In the genomic region with DNA sequence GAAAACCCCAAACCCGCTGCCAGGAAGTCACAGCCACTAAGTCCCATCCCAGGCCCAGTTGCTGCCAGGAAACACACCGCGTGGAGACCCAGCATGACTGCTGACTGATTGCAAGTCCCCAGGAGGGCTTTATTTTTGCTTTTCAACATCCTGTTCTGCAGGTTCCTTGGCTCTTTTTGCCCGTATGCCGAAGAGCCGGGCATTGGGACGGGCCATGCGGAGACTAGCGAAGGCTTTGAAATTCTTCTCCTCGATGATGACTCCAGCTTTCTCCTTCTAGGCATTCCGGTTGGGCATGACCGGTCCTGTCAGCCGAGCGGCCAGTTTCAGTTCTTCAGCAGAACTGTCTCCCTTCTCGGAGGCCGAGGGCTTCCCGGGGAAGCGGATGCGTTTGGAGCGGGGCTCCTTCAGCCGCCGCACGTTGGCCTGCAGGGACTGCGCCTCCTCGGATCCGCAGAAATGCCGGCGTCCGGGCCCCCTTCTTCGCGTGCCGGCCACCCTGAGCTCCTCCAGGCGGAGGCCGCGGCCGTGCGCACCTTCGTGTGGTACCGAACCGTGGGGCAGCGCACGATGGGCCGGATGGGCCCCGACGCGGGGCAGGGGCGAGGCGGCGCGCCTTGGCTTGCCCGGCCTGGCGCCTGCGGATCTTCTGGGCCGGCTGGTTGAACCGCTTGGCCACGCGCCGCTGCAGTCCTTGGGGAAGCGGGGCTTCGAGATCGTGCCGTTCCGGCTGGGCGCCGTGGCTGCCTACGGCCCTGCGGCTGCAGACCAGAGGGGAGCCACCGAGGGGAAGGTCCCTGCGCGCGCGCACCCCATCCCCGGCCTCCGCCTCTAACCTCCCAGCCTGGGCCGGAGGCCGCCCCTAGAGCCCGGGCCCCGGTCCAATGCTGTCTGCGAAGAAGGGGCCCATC, we compare ENCODE assay signal across 8 cellular contexts. TPM values are rescaled to one million over a fixed set of nuclear protein-coding genes. Genes with fewer than 3 reads are reported as not detected.
DNase-seq lines count a peak whose midpoint lies in the region; ATAC-seq and TF ChIP-seq lines count a peak whose summit lies in the region.

No MANE protein-coding gene starts in this region.

- H3K36me3 Mint-ChIP-seq in endodermal cell (ENCODE audit: low read depth): peaks cover 12% of the 10 kb centered on the region
- H3K36me3 Mint-ChIP-seq in mesothelial cell of epicardium: peaks cover 14% of the 10 kb centered on the region

- CTCF ChIA-PET in A673 (lab: Charles Lee) (interaction anchor here (0.6 kb wide), 1 partner anchor 136 kb away, joined by 4 read pairs; no protein-coding TSS in a partner anchor), HEK293 (lab: Yijun Ruan, JAX) (no interaction called here)

- in situ Hi-C loops in G401 (cut with HindIII; ENCODE audit: low sequenced_read_pairs): no loop called here

- H3K4me1 Mint-ChIP-seq in endodermal cell: peaks cover 2% of the 10 kb centered on the region
- H3K4me1 Mint-ChIP-seq in mesothelial cell of epicardium: peaks cover 1% of the 10 kb centered on the region

- H3K9me3 Mint-ChIP-seq in endodermal cell (no peaks in the 10 kb centered on the region), mesothelial cell of epicardium (peaks cover 3% of the 10 kb centered on the region)

- WGBS in endodermal cell (ENCODE audit: insufficient coverage in 1 of 2, insufficient read length in 1 of 2), 2 experiments: 79 to 87% methylated on average over 50 to 79 of the region's 79 CpGs

- H3K36me3 ChIP-seq in A673 (ENCODE audit: insufficient read depth, low read length, poor library complexity, severe bottlenecking) (no peaks in the 10 kb centered on the region), HEK293 (ENCODE audit: control insufficient read depth in 2 of 2, insufficient read depth in 1 of 2, low read length in 2 of 2) (peaks cover 0 to 6% of the 10 kb centered on the region in 2 experiments; a peak in 1 of 3 replicates), endodermal cell (ENCODE audit: control insufficient read depth, insufficient read depth, low read length) (no peaks in the 10 kb centered on the region)

- POLR2A ChIA-PET in A673 (lab: Charles Lee; ENCODE audit: low non-redundant PET) (no interaction called here), HEK293 (lab: Yijun Ruan, JAX) (no interaction called here)

- no peaks in the 10 kb centered on the region for H3K27me3 ChIP-seq in A673 (replicated peaks; ENCODE audit: insufficient read depth, low read depth, low read length, poor library complexity)
- H3K27me3 ChIP-seq in endodermal cell (ENCODE audit: control insufficient read depth, insufficient read depth, low read length, poor library complexity, severe bottlenecking): no peaks in the 10 kb centered on the region

- H3K4me3 ChIP-seq in A673 (ENCODE audit: low read depth, low read length, poor library complexity, severe bottlenecking) (peak overlapping the region; percentile 25), HEK293 (ENCODE audit: low read depth, low read length) (no peak overlapping the region), endodermal cell (ENCODE audit: low read length) (no peak overlapping the region)

- H3K4me3 Mint-ChIP-seq in endodermal cell (peak overlapping the region; percentile 51), mesothelial cell of epicardium (peak overlapping the region; percentile 54)

- H3K27me3 Mint-ChIP-seq in endodermal cell (ENCODE audit: insufficient read depth): peaks cover 24% of the 10 kb centered on the region
- H3K27me3 Mint-ChIP-seq in mesothelial cell of epicardium (ENCODE audit: low read depth): no peaks in the 10 kb centered on the region

- no TSS peak for BruUV-seq in A673 (replicated peaks; lab: Mats Ljungman, UMichigan)

- intact Hi-C loops in A673 (cut with micrococcal nuclease; ENCODE audit: unreplicated experiment): no loop called here

- H3K9me3 ChIP-seq in A673 (ENCODE audit: low read depth, low read length, poor library complexity, severe bottlenecking): no peaks in the 10 kb centered on the region
- no peaks in the 10 kb centered on the region for H3K9me3 ChIP-seq in HEK293 (ENCODE audit: control insufficient read depth, insufficient read depth, low read depth, low read length)
- H3K9me3 ChIP-seq in endodermal cell (ENCODE audit: control insufficient read depth, low read length): no peaks in the 10 kb centered on the region

- DNase-seq in A673 (ENCODE audit: low spot score): peak; percentile 70
- DNase-seq in endodermal cell: peak; percentile 86
- DNase-seq in mesothelial cell of epicardium (ENCODE audit: low spot score in 2 of 2, unreplicated experiment in 2 of 2): peak in 1 of 2 experiments; percentile 40
- DNase-seq in G401 (ENCODE audit: low spot score): no peak
- DNase-seq in stimulated activated naive CD4-positive, alpha-beta T cell (lab: John Stamatoyannopoulos, UW): no peak

- H3K9ac ChIP-seq in endodermal cell (ENCODE audit: extremely low read depth, low read length, poor library complexity, severe bottlenecking): no peak overlapping the region

- ATAC-seq in GM18867 (IDR thresholded peaks at IDR 0.05; ENCODE audit: unreplicated experiment): no peak
- no peak for ATAC-seq in HG03521 (IDR thresholded peaks at IDR 0.05; ENCODE audit: unreplicated experiment)

- H3K27ac ChIP-seq in A673 (ENCODE audit: low read depth, low read length, poor library complexity, severe bottlenecking) (no peak overlapping the region), HEK293 (ENCODE audit: extremely low read depth, low read depth, low read length) (no peak overlapping the region), endodermal cell (ENCODE audit: low read depth, low read length) (no peak overlapping the region)

- H3K4me1 ChIP-seq in A673 (ENCODE audit: insufficient read depth, low read length, poor library complexity, severe bottlenecking) (no peaks in the 10 kb centered on the region), HEK293 (ENCODE audit: control insufficient read depth, insufficient read depth, low read length) (no peaks in the 10 kb centered on the region), endodermal cell (ENCODE audit: control insufficient read depth, insufficient read depth, low read length) (no peaks in the 10 kb centered on the region)

- no peak for TF ChIP-seq CTCF in A673 (conservative IDR thresholded peaks at IDR 0.05; ENCODE audit: low read depth, low read length)
- TF ChIP-seq CTCF in HEK293 (tag by site-specific recombination; IDR thresholded peaks at IDR 0.05): no peak
- no peak for TF ChIP-seq CTCF in endodermal cell (conservative IDR thresholded peaks at IDR 0.05)
- no peak for TF ChIP-seq CTCF in mesothelial cell of epicardium (IDR thresholded peaks at IDR 0.05; ENCODE audit: unreplicated experiment)

- H3K27ac Mint-ChIP-seq in endodermal cell (no peak overlapping the region), mesothelial cell of epicardium (peak overlapping the region; percentile 39)

TF ChIP-seq in HEK293, 187 proteins besides CTCF, POLR2A, EP300 and RAD21:
- TF ChIP-seq, protein P1, sequence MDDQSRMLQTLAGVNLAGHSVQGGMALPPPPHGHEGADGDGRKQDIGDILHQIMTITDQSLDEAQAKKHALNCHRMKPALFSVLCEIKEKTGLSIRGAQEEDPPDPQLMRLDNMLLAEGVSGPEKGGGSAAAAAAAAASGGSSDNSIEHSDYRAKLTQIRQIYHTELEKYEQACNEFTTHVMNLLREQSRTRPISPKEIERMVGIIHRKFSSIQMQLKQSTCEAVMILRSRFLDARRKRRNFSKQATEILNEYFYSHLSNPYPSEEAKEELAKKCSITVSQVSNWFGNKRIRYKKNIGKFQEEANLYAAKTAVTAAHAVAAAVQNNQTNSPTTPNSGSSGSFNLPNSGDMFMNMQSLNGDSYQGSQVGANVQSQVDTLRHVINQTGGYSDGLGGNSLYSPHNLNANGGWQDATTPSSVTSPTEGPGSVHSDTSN (CRISPR knock-in tag; IDR thresholded peaks at IDR 0.05): 0 out of 2 replicates have a peak, but pooled peaks have one; percentile 36
- TF ChIP-seq ZNF23 (tag by site-specific recombination; IDR thresholded peaks at IDR 0.05; ENCODE audit: borderline replicate concordance) (no peak), ZNF660 (tag by site-specific recombination; IDR thresholded peaks at IDR 0.05) (no peak)
TF ChIP-seq in HEK293: peak in this region for 1.

RNA-seq across cellular contexts. Expression of gene ZSCAN5C, which starts 15.2 kb away (rescaled TPM):
- not detected in 2 replicates for total RNA-seq in A673 (2021)
- not detected for total RNA-seq in endodermal cell
- not detected for polyA plus RNA-seq in endodermal cell (2013, experiment 1 of 2)
- not detected for polyA plus RNA-seq in endodermal cell (2013, experiment 2 of 2)
- not detected in 3 replicates for total RNA-seq in mesothelial cell of epicardium
- 0.37 TPM in 1 of 2 replicates, not detected in the other for total RNA-seq in G401 (2014; rRNA removed; shearing (Covaris generic))

RNA-seq across cellular contexts. Expression of gene ZSCAN5B, which starts 19.7 kb away (rescaled TPM):
- total RNA-seq in A673 (2021) (not detected in 2 replicates), endodermal cell (not detected), mesothelial cell of epicardium (0.13 TPM in 1 of 3 replicates, not detected in the others)
- polyA plus RNA-seq in endodermal cell (2013, experiment 1 of 2): 0.14 TPM
- polyA plus RNA-seq in endodermal cell (2013, experiment 2 of 2): not detected
- total RNA-seq in G401 (2014; rRNA removed; shearing (Covaris generic)): not detected in 2 replicates

RNA-seq across cellular contexts. Expression of gene GALP, which starts 41.5 kb away (rescaled TPM):
- total RNA-seq in A673 (2021) (not detected in 2 replicates), endodermal cell (under 1 TPM in 1 of 2 donors, not detected in 1; 0.40 TPM), mesothelial cell of epicardium (not detected in 3 replicates)
- polyA plus RNA-seq in endodermal cell (2013, experiment 1 of 2): 20.2 TPM
- polyA plus RNA-seq in endodermal cell (2013, experiment 2 of 2): 19.9 TPM
- total RNA-seq in G401 (2014; rRNA removed; shearing (Covaris generic)): not detected in 2 replicates

RNA-seq across cellular contexts. Expression of gene EDDM13, which starts 55.3 kb away (rescaled TPM):
- total RNA-seq in A673 (2021): not detected in 2 replicates
- not detected for total RNA-seq in endodermal cell
- polyA plus RNA-seq in endodermal cell (2013, experiment 1 of 2): not detected
- polyA plus RNA-seq in endodermal cell (2013, experiment 2 of 2): not detected
- not detected in 3 replicates for total RNA-seq in mesothelial cell of epicardium
- not detected in 2 replicates for total RNA-seq in G401 (2014; rRNA removed; shearing (Covaris generic))

Comparison
In these comparisons a context has a peak if more than half of its experiments do, and no peak if none do; other contexts are left out.
1. DNase-seq: peak in A673 (single experiment) and endodermal cell (single experiment); none in G401 (single experiment) and stimulated activated naive CD4-positive, alpha-beta T cell (0 of 6).